ENCODE assay signal across 1 cellular context in genomic region chr22:50280708-50281383, GRCh38.
A peak's percentile ranks its signal among the peaks of the same experiment; 100 is the strongest.
TF ChIP-seq lines count a peak whose summit lies in the region.

No MANE protein-coding gene starts in this region.

TF ChIP-seq in HepG2, 621 proteins besides CTCF, POLR2A, EP300 and RAD21:
- no peak for TF ChIP-seq SOX13 (IDR thresholded peaks at IDR 0.05)
- no peak for TF ChIP-seq SOX13 (CRISPR knock-in tag; conservative IDR thresholded peaks at IDR 0.05 in 1 of 2, IDR thresholded peaks at IDR 0.05 in 1 of 2)
- no peak for TF ChIP-seq ZNF318 (CRISPR knock-in tag; IDR thresholded peaks at IDR 0.05)
- TF ChIP-seq RBFOX2 (IDR thresholded peaks at IDR 0.05; ENCODE audit: low read depth, low read length), result 0 out of 2 replicates have a peak, but pooled peaks have one; percentile 28
- no peak for TF ChIP-seq SRSF1 (optimal IDR thresholded peaks at IDR 0.05; ENCODE audit: low read depth, low read length)
- TF ChIP-seq ZBTB7A (CRISPR knock-in tag; IDR thresholded peaks at IDR 0.05), result no peak
- no peak for TF ChIP-seq ZNF260 (CRISPR knock-in tag; IDR thresholded peaks at IDR 0.05; ENCODE audit: borderline replicate concordance, low read depth)
- TF ChIP-seq ZBTB34 (CRISPR knock-in tag; IDR thresholded peaks at IDR 0.05), result no peak
- TF ChIP-seq ZFP91 (CRISPR knock-in tag; IDR thresholded peaks at IDR 0.05; ENCODE audit: borderline replicate concordance), result no peak
